Comparison of ENCODE assay signal across 11 cellular contexts in genomic region chr21:34204481-34205439, GRCh38.
A peak's percentile ranks its signal among the peaks of the same experiment; 100 is the strongest.
DNase-seq lines count a peak whose midpoint lies in the region; ATAC-seq and TF ChIP-seq lines count a peak whose summit lies in the region.
"Had no signal": no experiment of that assay in that cellular context is flagged by ENCODE, and none has a peak within 500 bp of the region (broad histone marks: within the 10 kb centered on the region; RNA-seq: fewer than 3 reads in every experiment).

No MANE protein-coding gene starts in this region.

- H3K36me3 ChIP-seq in smooth muscle cell (ENCODE audit: low read depth) (no peaks in the 10 kb centered on the region), vagina (no peaks in the 10 kb centered on the region)
- no peaks in the 10 kb centered on the region for H3K36me3 ChIP-seq in CD8-positive, alpha-beta T cell (ENCODE audit: insufficient read depth, low read length)
- H3K36me3 ChIP-seq: SJSA1 had no signal

- H2AFZ ChIP-seq in smooth muscle cell (ENCODE audit: low read depth) = no peak overlapping the region

- intact Hi-C loops in dorsolateral prefrontal cortex (cut with DNase I) = loop anchor here (5.0 to 10.0 kb wide), 5 partner anchors 72 to 280 kb away; partner anchors contain the start of genes MRPS6 (in 2 of the 2) and SLC5A3 (in 2 of the 2)
- intact Hi-C loops in vagina (cut with DNase I) = loop anchor here (10.0 kb wide), 2 partner anchors 120 to 270 kb away; no protein-coding TSS in a partner anchor
- intact Hi-C loops in CD8-positive, alpha-beta T cell (cut with DNase I, micrococcal nuclease) = loop anchor here (5.0 kb wide), 2 partner anchors 127 to 132 kb away; partner anchors contain the start of genes MRPS6 (in 1 of the 2) and SLC5A3 (in 1 of the 2)

- no peak overlapping the region for H3K4me2 ChIP-seq in smooth muscle cell

- POLR2A ChIA-PET in CD8-positive, alpha-beta T cell (lab: Charles Lee) = interaction anchor here (0.7 kb wide), 1 partner anchor 33 kb away, joined by 3 read pairs; no protein-coding TSS in a partner anchor

- H3K79me2 ChIP-seq in smooth muscle cell (ENCODE audit: low read depth) = no peaks in the 10 kb centered on the region

- no peak overlapping the region for H3K27ac Mint-ChIP-seq in CD8-positive, alpha-beta T cell

- peaks cover 9% of the 10 kb centered on the region for H3F3A ChIP-seq in smooth muscle cell (ENCODE audit: low read depth)

- H3K9me3 Mint-ChIP-seq in CD8-positive, alpha-beta T cell = peaks cover 2% of the 10 kb centered on the region

- H3K27me3 ChIP-seq in dorsolateral prefrontal cortex (peaks cover 0 to 3% (median 0%) of the 10 kb centered on the region in 45 donors), smooth muscle cell (ENCODE audit: low read depth) (no peaks in the 10 kb centered on the region), vagina (no peaks in the 10 kb centered on the region)
- no peaks in the 10 kb centered on the region for H3K27me3 ChIP-seq in CD8-positive, alpha-beta T cell (ENCODE audit: insufficient read depth, low read length)
- H3K27me3 ChIP-seq: SJSA1 had no signal

- DNase-seq in NCI-H510A treated with DMSO at 0.1 percent for 48 hours (lab: John Stamatoyannopoulos, UW) = peak; percentile 35
- no peak for DNase-seq in NCI-H510A (lab: John Stamatoyannopoulos, UW)
- DNase-seq in NCI-H524 (lab: John Stamatoyannopoulos, UW) = peak; percentile 94 to 98
- peak in 1 of 10 donors; percentile 77 for DNase-seq in dorsolateral prefrontal cortex
- no peak for DNase-seq in smooth muscle cell (lab: John Stamatoyannopoulos, UW; ENCODE audit: unreplicated experiment)
- DNase-seq in vagina (ENCODE audit: extremely low spot score in 2 of 2) = no peak
- DNase-seq in HPDE6-E6E7 (ENCODE audit: extremely low spot score) = no peak
- no peak for DNase-seq in CD8-positive, alpha-beta T cell
- DNase-seq: ACHN had no signal

- H3K9ac ChIP-seq in smooth muscle cell (ENCODE audit: low read depth) = no peak overlapping the region

- H4K20me1 ChIP-seq in smooth muscle cell (ENCODE audit: low read depth) = no peaks in the 10 kb centered on the region

- WGBS in smooth muscle cell (ENCODE audit: low lambda C conversion rate) = 83% methylated on average over 13 of the region's 13 CpGs

- H3K27me3 Mint-ChIP-seq in CD8-positive, alpha-beta T cell (ENCODE audit: low read depth) = no peaks in the 10 kb centered on the region

- peaks cover 22% of the 10 kb centered on the region for H3K4me1 Mint-ChIP-seq in CD8-positive, alpha-beta T cell (ENCODE audit: low read depth)

- no peak overlapping the region for H3K4me3 Mint-ChIP-seq in CD8-positive, alpha-beta T cell

- ATAC-seq in CD8-positive, alpha-beta T cell = no peak
- ATAC-seq: HCT116 had no signal

- H3K4me3 ChIP-seq in dorsolateral prefrontal cortex (no peak overlapping the region), smooth muscle cell (no peak overlapping the region), vagina (no peak overlapping the region)
- no peak overlapping the region for H3K4me3 ChIP-seq in CD8-positive, alpha-beta T cell (ENCODE audit: low read depth, low read length)
- H3K4me3 ChIP-seq: SJSA1 had no signal

- TF ChIP-seq CTCF in dorsolateral prefrontal cortex (IDR thresholded peaks at IDR 0.05 in 54 of 56, conservative IDR thresholded peaks at IDR 0.05 in 2 of 56; ENCODE audit: low read depth in 1 of 56, partially characterized antibody in 56 of 56) (no peak), smooth muscle cell (IDR thresholded peaks at IDR 0.05; ENCODE audit: borderline replicate concordance, insufficient read depth, poor library complexity, severe bottlenecking) (no peak), vagina (IDR thresholded peaks at IDR 0.05) (no peak)
- TF ChIP-seq CTCF in CD8-positive, alpha-beta T cell (IDR thresholded peaks at IDR 0.05) = no peak

- no peaks in the 10 kb centered on the region for H3K36me3 Mint-ChIP-seq in CD8-positive, alpha-beta T cell

- CTCF ChIA-PET in CD8-positive, alpha-beta T cell (lab: Charles Lee) = interaction anchor here (0.6 to 4.7 kb wide), 2 partner anchors 31 to 281 kb away, joined by 3 to 31 read pairs; no protein-coding TSS in a partner anchor

- H3K4me1 ChIP-seq in smooth muscle cell (ENCODE audit: low read depth) (peaks cover 38% of the 10 kb centered on the region), vagina (peaks cover 36% of the 10 kb centered on the region)
- peaks cover 10% of the 10 kb centered on the region for H3K4me1 ChIP-seq in CD8-positive, alpha-beta T cell (ENCODE audit: insufficient read depth, low read length)

- H3K27ac ChIP-seq in dorsolateral prefrontal cortex (peak overlapping the region in 54 of 59 donors; percentile 0 to 95 (median 69)), smooth muscle cell (ENCODE audit: low read depth) (peak overlapping the region; percentile 7), vagina (no peak overlapping the region)
- H3K27ac ChIP-seq in CD8-positive, alpha-beta T cell (ENCODE audit: low read depth, low read length) = no peak overlapping the region
- H3K27ac ChIP-seq: SJSA1 had no signal

- H3K9me3 ChIP-seq in smooth muscle cell (replicated peaks; ENCODE audit: low read depth) (no peaks in the 10 kb centered on the region), vagina (no peaks in the 10 kb centered on the region)
- no peaks in the 10 kb centered on the region for H3K9me3 ChIP-seq in CD8-positive, alpha-beta T cell (ENCODE audit: low read length)
- H3K9me3 ChIP-seq: SJSA1 had no signal

- TF ChIP-seq POLR2A in vagina (IDR thresholded peaks at IDR 0.05) = no peak

Comparison
In these comparisons a context has a peak if more than half of its experiments do, and no peak if none do; other contexts are left out.
1. DNase-seq: peak in NCI-H510A treated with DMSO at 0.1 percent for 48 hours (single experiment) and NCI-H524 (2 of 2); none in NCI-H510A (single experiment), smooth muscle cell (single experiment), vagina (0 of 2), HPDE6-E6E7 (single experiment) and CD8-positive, alpha-beta T cell (0 of 7).
2. H3K27ac ChIP-seq: peak in dorsolateral prefrontal cortex (54 of 59) and smooth muscle cell (single experiment); none in vagina (single experiment) and CD8-positive, alpha-beta T cell (single experiment).